ENCODE assay signal across 38 cellular contexts in genomic region chr5:148584103-148584502, GRCh38.
"Had no signal": no experiment of that assay in that cellular context is flagged by ENCODE, and none has a peak within 500 bp of the region (broad histone marks: within the 10 kb centered on the region; RNA-seq: fewer than 3 reads in every experiment).

No MANE protein-coding gene starts in this region.

- H3K27ac ChIP-seq: adrenal gland, ascending aorta, body of pancreas, brain microvascular endothelial cell, breast epithelium, cardiac muscle cell had no signal

- ATAC-seq: activated naive CD4-positive, alpha-beta T cell treated with anti-CD3 and anti-CD28 coated beads, Interleukin-2, amount 50 U/mL, for 72 hours; activated naive CD8-positive, alpha-beta T cell treated with anti-CD3 and anti-CD28 coated beads, Interleukin-2, amount 50 U/mL, for 24 hours; activated T-cell treated with anti-CD3 and anti-CD28 coated beads, Interleukin-2, amount 50 U/mL, for 4 hours; activated T-cell treated with anti-CD3 and anti-CD28 coated beads, Interleukin-2, amount 50 U/mL, for 72 hours; activated T-helper 17 cell treated with anti-CD3 and anti-CD28 coated beads, Interleukin-2, amount 50 U/mL, for 72 hours; body of pancreas had no signal

- H3K9me3 ChIP-seq: ascending aorta, body of pancreas had no signal

- H3K36me3 Mint-ChIP-seq: activated naive CD4-positive, alpha-beta T cell treated with anti-CD3 and anti-CD28 coated beads, Interleukin-2, amount 10 ng/mL, durations not matched to agents 7 days and 5 days; activated naive CD4-positive, alpha-beta T cell treated with anti-CD3 and anti-CD28 coated beads, Interleukin-2, amount 50 U/mL, for 24 hours; activated naive CD4-positive, alpha-beta T cell treated with anti-CD3 and anti-CD28 coated beads, Interleukin-2, amount 50 U/mL, for 72 hours; activated naive CD8-positive, alpha-beta T cell; activated naive CD8-positive, alpha-beta T cell treated with anti-CD3 and anti-CD28 coated beads for 36 hours; activated naive CD8-positive, alpha-beta T cell treated with anti-CD3 and anti-CD28 coated beads, Interleukin-2, amount 10 ng/mL, durations not matched to agents 7 days and 5 days; brain had no signal

- H3K36me3 ChIP-seq: adrenal gland, ascending aorta, brain microvascular endothelial cell, breast epithelium, cardiac muscle cell had no signal

- DNase-seq: activated effector memory CD4-positive, alpha-beta T cell treated with anti-CD3 and anti-CD28 coated beads, Interleukin-2, amount 50 U/mL, for 16 hours; activated effector memory CD4-positive, alpha-beta T cell treated with Interleukin-2 at 50 U/mL for 16 hours; activated gamma-delta T cell; activated gamma-delta T cell treated with Interleukin-2 at 50 U/mL for 16 hours; activated naive CD4-positive, alpha-beta T cell; activated naive CD4-positive, alpha-beta T cell treated with anti-CD3 and anti-CD28 coated beads for 36 hours; activated naive CD4-positive, alpha-beta T cell treated with anti-CD3 and anti-CD28 coated beads, Interleukin-2, amount 10 ng/mL, durations not matched to agents 7 days and 5 days; activated naive CD4-positive, alpha-beta T cell treated with anti-CD3 and anti-CD28 coated beads, Interleukin-2, amount 50 U/mL, for 16 hours; activated naive CD4-positive, alpha-beta T cell treated with Interleukin-2 at 50 U/mL for 16 hours; activated naive CD8-positive, alpha-beta T cell treated with anti-CD3 and anti-CD28 coated beads for 36 hours; activated naive CD8-positive, alpha-beta T cell treated with anti-CD3 and anti-CD28 coated beads, Interleukin-2, amount 10 ng/mL, durations not matched to agents 7 days and 5 days; activated naive CD8-positive, alpha-beta T cell treated with anti-CD3 and anti-CD28 coated beads, Interleukin-2, amount 50 U/mL, for 24 hours; activated T-cell treated with anti-CD3 and anti-CD28 coated beads, Interleukin-2, amount 50 U/mL, for 24 hours; activated T-cell treated with anti-CD3 and anti-CD28 coated beads, Interleukin-2, amount 50 U/mL, for 4 hours; activated T-cell treated with anti-CD3 and anti-CD28 coated beads, Interleukin-2, amount 50 U/mL, for 48 hours; activated T-cell treated with anti-CD3 and anti-CD28 coated beads, Interleukin-2, amount 50 U/mL, for 72 hours; adrenal gland; amniotic stem cell; amygdala; anterior cingulate cortex; aorta; body of pancreas; brain microvascular endothelial cell; caudate nucleus; central memory CD4-positive, alpha-beta T cell; cerebellar nuclear complex had no signal

- H3K9me3 Mint-ChIP-seq: activated naive CD4-positive, alpha-beta T cell treated with anti-CD3 and anti-CD28 coated beads for 36 hours; activated naive CD4-positive, alpha-beta T cell treated with anti-CD3 and anti-CD28 coated beads, Interleukin-2, amount 10 ng/mL, durations not matched to agents 7 days and 5 days; activated naive CD8-positive, alpha-beta T cell treated with anti-CD3 and anti-CD28 coated beads, Interleukin-2, amount 10 ng/mL, durations not matched to agents 7 days and 5 days; activated naive CD8-positive, alpha-beta T cell treated with anti-CD3 and anti-CD28 coated beads, Interleukin-2, amount 50 U/mL, for 24 hours; activated T-cell treated with anti-CD3 and anti-CD28 coated beads, Interleukin-2, amount 50 U/mL, for 24 hours; activated T-cell treated with anti-CD3 and anti-CD28 coated beads, Interleukin-2, amount 50 U/mL, for 4 hours; activated T-helper 1 cell treated with anti-CD3 and anti-CD28 coated beads, Interleukin-12 subunit alpha, Interleukin-12 subunit beta, Interleukin-2, Interleukin-4 antibody, amounts not matched to agents 30 ng/mL and 10 ng/mL and 1 ng/mL, durations not matched to agents 14 hours and 24 hours and 36 hours; activated T-helper 17 cell treated with anti-CD3 and anti-CD28 coated beads, Interleukin-2, amount 50 U/mL, for 72 hours; activated T-helper 2 cell treated with anti-CD3 and anti-CD28 coated beads, Interferon-gamma antibody, Interleukin-2, Interleukin-4, amounts not matched to agents 10 μg/mL and 5 μg/mL and 100 μg/mL, durations not matched to agents 14 hours and 24 hours and 36 hours; central memory CD8-positive, alpha-beta T cell had no signal

- H3K4me1 Mint-ChIP-seq: activated naive CD4-positive, alpha-beta T cell treated with anti-CD3 and anti-CD28 coated beads, Interleukin-2, amount 10 ng/mL, durations not matched to agents 7 days and 5 days; activated naive CD4-positive, alpha-beta T cell treated with anti-CD3 and anti-CD28 coated beads, Interleukin-2, amount 50 U/mL, for 24 hours; activated naive CD8-positive, alpha-beta T cell treated with anti-CD3 and anti-CD28 coated beads for 36 hours; activated naive CD8-positive, alpha-beta T cell treated with anti-CD3 and anti-CD28 coated beads, Interleukin-2, amount 10 ng/mL, durations not matched to agents 7 days and 5 days; activated naive CD8-positive, alpha-beta T cell treated with anti-CD3 and anti-CD28 coated beads, Interleukin-2, amount 50 U/mL, for 24 hours; activated T-helper 17 cell treated with anti-CD3 and anti-CD28 coated beads, Interleukin-2, amount 50 U/mL, for 72 hours; brain; central memory CD8-positive, alpha-beta T cell had no signal

- H3K27me3 Mint-ChIP-seq: activated naive CD4-positive, alpha-beta T cell treated with anti-CD3 and anti-CD28 coated beads, Interleukin-2, amount 10 ng/mL, durations not matched to agents 7 days and 5 days; activated T-helper 17 cell treated with anti-CD3 and anti-CD28 coated beads, Interleukin-2, amount 50 U/mL, for 72 hours had no signal

- FAIRE-seq: bronchial epithelial cell had no signal

- H3K4me3 ChIP-seq: adrenal gland, ascending aorta, body of pancreas, breast epithelium, cardiac muscle cell had no signal

- H3K4me3 Mint-ChIP-seq: activated naive CD4-positive, alpha-beta T cell treated with anti-CD3 and anti-CD28 coated beads for 36 hours; activated naive CD4-positive, alpha-beta T cell treated with anti-CD3 and anti-CD28 coated beads, Interleukin-2, amount 10 ng/mL, durations not matched to agents 7 days and 5 days; activated naive CD4-positive, alpha-beta T cell treated with anti-CD3 and anti-CD28 coated beads, Interleukin-2, amount 50 U/mL, for 24 hours; activated naive CD8-positive, alpha-beta T cell; activated naive CD8-positive, alpha-beta T cell treated with anti-CD3 and anti-CD28 coated beads for 36 hours; activated naive CD8-positive, alpha-beta T cell treated with anti-CD3 and anti-CD28 coated beads, Interleukin-2, amount 10 ng/mL, durations not matched to agents 7 days and 5 days; activated naive CD8-positive, alpha-beta T cell treated with anti-CD3 and anti-CD28 coated beads, Interleukin-2, amount 50 U/mL, for 24 hours; activated T-cell treated with anti-CD3 and anti-CD28 coated beads, Interleukin-2, amount 50 U/mL, for 24 hours; activated T-cell treated with anti-CD3 and anti-CD28 coated beads, Interleukin-2, amount 50 U/mL, for 4 hours; activated T-cell treated with anti-CD3 and anti-CD28 coated beads, Interleukin-2, amount 50 U/mL, for 72 hours; activated T-helper 1 cell treated with anti-CD3 and anti-CD28 coated beads, Interleukin-12 subunit alpha, Interleukin-12 subunit beta, Interleukin-2, Interleukin-4 antibody, amounts not matched to agents 30 ng/mL and 10 ng/mL and 1 ng/mL, durations not matched to agents 14 hours and 24 hours and 36 hours; activated T-helper 17 cell treated with anti-CD3 and anti-CD28 coated beads, Interleukin-2, amount 50 U/mL, for 72 hours; brain; central memory CD8-positive, alpha-beta T cell had no signal

- H3K4me1 ChIP-seq: adrenal gland, ascending aorta, breast epithelium had no signal

- H3K27ac Mint-ChIP-seq: activated naive CD4-positive, alpha-beta T cell treated with anti-CD3 and anti-CD28 coated beads for 36 hours; activated naive CD4-positive, alpha-beta T cell treated with anti-CD3 and anti-CD28 coated beads, Interleukin-2, amount 10 ng/mL, durations not matched to agents 7 days and 5 days; activated naive CD4-positive, alpha-beta T cell treated with anti-CD3 and anti-CD28 coated beads, Interleukin-2, amount 50 U/mL, for 24 hours; activated naive CD4-positive, alpha-beta T cell treated with anti-CD3 and anti-CD28 coated beads, Interleukin-2, amount 50 U/mL, for 72 hours; activated naive CD8-positive, alpha-beta T cell; activated naive CD8-positive, alpha-beta T cell treated with anti-CD3 and anti-CD28 coated beads for 36 hours; activated naive CD8-positive, alpha-beta T cell treated with anti-CD3 and anti-CD28 coated beads, Interleukin-2, amount 10 ng/mL, durations not matched to agents 7 days and 5 days; activated naive CD8-positive, alpha-beta T cell treated with anti-CD3 and anti-CD28 coated beads, Interleukin-2, amount 50 U/mL, for 24 hours; activated T-cell treated with anti-CD3 and anti-CD28 coated beads, Interleukin-2, amount 50 U/mL, for 24 hours; activated T-cell treated with anti-CD3 and anti-CD28 coated beads, Interleukin-2, amount 50 U/mL, for 72 hours; activated T-helper 1 cell treated with anti-CD3 and anti-CD28 coated beads, Interleukin-12 subunit alpha, Interleukin-12 subunit beta, Interleukin-2, Interleukin-4 antibody, amounts not matched to agents 30 ng/mL and 10 ng/mL and 1 ng/mL, durations not matched to agents 14 hours and 24 hours and 36 hours; activated T-helper 17 cell treated with anti-CD3 and anti-CD28 coated beads, Interleukin-2, amount 50 U/mL, for 72 hours; activated T-helper 2 cell treated with anti-CD3 and anti-CD28 coated beads, Interferon-gamma antibody, Interleukin-2, Interleukin-4, amounts not matched to agents 10 μg/mL and 5 μg/mL and 100 μg/mL, durations not matched to agents 14 hours and 24 hours and 36 hours; brain had no signal

- H3K27me3 ChIP-seq: adrenal gland, ascending aorta, body of pancreas, brain microvascular endothelial cell, breast epithelium, cardiac muscle cell had no signal
